Comparison of ENCODE assay signal across 8 cellular contexts in genomic region chr11:68870470-68870869, GRCh38. TPM values are rescaled to one million over a fixed set of nuclear protein-coding genes. Genes with fewer than 3 reads are reported as not detected.
DNase-seq lines count a peak whose midpoint lies in the region; ATAC-seq and TF ChIP-seq lines count a peak whose summit lies in the region.

No MANE protein-coding gene starts in this region.

- H3K27me3 ChIP-seq in brain microvascular endothelial cell (replicated peaks): peaks cover 2% of the 10 kb centered on the region

- H3K4me1 Mint-ChIP-seq in stimulated activated naive CD8-positive, alpha-beta T cell treated with anti-CD3 and anti-CD28 coated beads, Interleukin-15, Interleukin-2, amounts not matched to agents 100 ng/mL and 50 ng/mL, for 24 hours (ENCODE audit: low read depth): peaks cover 10% of the 10 kb centered on the region

- H3K36me3 ChIP-seq in brain microvascular endothelial cell (replicated peaks) (no peaks in the 10 kb centered on the region), mucosa of descending colon (ENCODE audit: low read depth) (no peaks in the 10 kb centered on the region)

- in situ Hi-C loops in brain microvascular endothelial cell (cut with HindIII; ENCODE audit: low pct_ligation_motif_present, low sequenced_read_pairs): loop anchor here (25.0 kb wide), 1 partner anchor 233 kb away; no protein-coding TSS in a partner anchor

- H3K27ac ChIP-seq in brain microvascular endothelial cell: no peak overlapping the region

- peaks cover 22% of the 10 kb centered on the region for H3K27me3 Mint-ChIP-seq in stimulated activated naive CD8-positive, alpha-beta T cell treated with anti-CD3 and anti-CD28 coated beads, Interleukin-15, Interleukin-2, amounts not matched to agents 100 ng/mL and 50 ng/mL, for 24 hours

- H3K4me3 ChIP-seq in brain microvascular endothelial cell (ENCODE audit: low read depth, low read length): peak overlapping the region; percentile 12
- no peak overlapping the region for H3K4me3 ChIP-seq in mucosa of descending colon

- no peaks in the 10 kb centered on the region for H3K36me3 Mint-ChIP-seq in stimulated activated naive CD8-positive, alpha-beta T cell treated with anti-CD3 and anti-CD28 coated beads, Interleukin-15, Interleukin-2, amounts not matched to agents 100 ng/mL and 50 ng/mL, for 24 hours (ENCODE audit: low read depth)

- H3K9me3 ChIP-seq in mucosa of descending colon: no peaks in the 10 kb centered on the region

- no peaks in the 10 kb centered on the region for H3K9me3 Mint-ChIP-seq in stimulated activated naive CD8-positive, alpha-beta T cell treated with anti-CD3 and anti-CD28 coated beads, Interleukin-15, Interleukin-2, amounts not matched to agents 100 ng/mL and 50 ng/mL, for 24 hours

- H3K4me3 Mint-ChIP-seq in stimulated activated naive CD8-positive, alpha-beta T cell treated with anti-CD3 and anti-CD28 coated beads, Interleukin-15, Interleukin-2, amounts not matched to agents 100 ng/mL and 50 ng/mL, for 24 hours: peak overlapping the region; percentile 75

- H3K4me1 ChIP-seq in mucosa of descending colon (ENCODE audit: low read depth): no peaks in the 10 kb centered on the region

- intact Hi-C loops in mucosa of descending colon (cut with DNase I, micrococcal nuclease): no loop called here

- ATAC-seq in stimulated activated naive CD8-positive, alpha-beta T cell treated with anti-CD3 and anti-CD28 coated beads, Interleukin-15, Interleukin-2, amounts not matched to agents 100 U/mL and 50 U/mL, for 24 hours: no peak
- ATAC-seq in mucosa of descending colon: peak; percentile 66

- H3K27ac Mint-ChIP-seq in stimulated activated naive CD8-positive, alpha-beta T cell treated with anti-CD3 and anti-CD28 coated beads, Interleukin-15, Interleukin-2, amounts not matched to agents 100 ng/mL and 50 ng/mL, for 24 hours: no peak overlapping the region

- TF ChIP-seq CTCF in brain microvascular endothelial cell (IDR thresholded peaks at IDR 0.05; ENCODE audit: low read depth, low read length, missing control alignments) (peak; percentile 30), mucosa of descending colon (IDR thresholded peaks at IDR 0.05) (no peak)

- DNase-seq in stimulated activated naive CD8-positive, alpha-beta T cell treated with anti-CD3 and anti-CD28 coated beads, Interleukin-15, Interleukin-2, amounts not matched to agents 100 U/mL and 50 U/mL, for 24 hours: no peak
- DNase-seq in brain microvascular endothelial cell: no peak
- DNase-seq in mucosa of descending colon: peak in 2 of 3 donors; percentile 24 to 25
- DNase-seq in NCI-H748 treated with DMSO at 0.1 percent for 48 hours (lab: John Stamatoyannopoulos, UW): no peak
- DNase-seq in activated CD4-positive, CD25-positive, alpha-beta regulatory T cell (lab: John Stamatoyannopoulos, UW): no peak
- no peak for DNase-seq in globus pallidus (ENCODE audit: low spot score)
- no peak for DNase-seq in activated gamma-delta T cell treated with Interleukin-2 at 50 U/mL for 16 hours

RNA-seq across cellular contexts. Expression of gene CPT1A, which starts 28.8 kb away (rescaled TPM):
- total RNA-seq in mucosa of descending colon: 100 to 1,000 TPM; 130 to 191 (median 144) TPM

RNA-seq across cellular contexts. Expression of gene MRPL21, which starts 33.2 kb away (rescaled TPM):
- 10 to 100 TPM; 49.2 to 78.4 (median 72.6) TPM for total RNA-seq in mucosa of descending colon

RNA-seq across cellular contexts. Expression of gene IGHMBP2, which starts 33.2 kb away (rescaled TPM):
- 10 to 100 TPM; 19.7 to 44.7 (median 25.8) TPM for total RNA-seq in mucosa of descending colon

Comparison
In these comparisons a context has a peak if more than half of its experiments do, and no peak if none do; other contexts are left out.
1. DNase-seq: peak in mucosa of descending colon (2 of 3); none in stimulated activated naive CD8-positive, alpha-beta T cell treated with anti-CD3 and anti-CD28 coated beads, Interleukin-15, Interleukin-2, amounts not matched to agents 100 U/mL and 50 U/mL, for 24 hours (single experiment), brain microvascular endothelial cell (single experiment), NCI-H748 treated with DMSO at 0.1 percent for 48 hours (single experiment), activated CD4-positive, CD25-positive, alpha-beta regulatory T cell (0 of 4), globus pallidus (single experiment) and activated gamma-delta T cell treated with Interleukin-2 at 50 U/mL for 16 hours (single experiment).